ENCODE assay signal across 1 cellular context in the genomic region with DNA sequence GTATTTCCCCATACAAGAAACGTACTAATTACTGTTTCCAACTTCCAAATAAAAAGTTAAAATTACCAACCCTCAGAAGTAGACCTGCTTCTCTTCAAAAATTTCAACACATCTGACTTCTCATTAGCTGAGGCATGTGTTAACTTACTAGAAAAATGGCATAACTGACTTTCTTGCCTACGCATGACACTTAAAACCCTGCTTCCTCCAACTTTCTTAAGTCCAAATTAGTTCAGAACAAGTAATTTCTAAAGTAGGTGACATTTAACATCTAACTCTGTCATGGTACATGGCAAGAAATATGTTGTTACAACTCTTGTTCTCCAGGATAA.
TF ChIP-seq lines count a peak whose summit lies in the region.

No MANE protein-coding gene starts in this region.

TF ChIP-seq in GM12878, 131 proteins besides CTCF, POLR2A, EP300 and RAD21:
- TF ChIP-seq JUNB (IDR thresholded peaks at IDR 0.05) = no peak
- TF ChIP-seq ATF7 (IDR thresholded peaks at IDR 0.05; ENCODE audit: low read depth) = no peak
- TF ChIP-seq IRF4 (IDR thresholded peaks at IDR 0.05; ENCODE audit: low read depth, low read length) = no peak
- no peak for TF ChIP-seq ZNF274 (IDR thresholded peaks at IDR 0.05; ENCODE audit: insufficient read depth, insufficient read length)
- TF ChIP-seq BACH1 (IDR thresholded peaks at IDR 0.05; ENCODE audit: borderline replicate concordance) = no peak
- TF ChIP-seq NFYA (IDR thresholded peaks at IDR 0.05; ENCODE audit: borderline replicate concordance, low read depth, low read length) = no peak
- TF ChIP-seq EED (IDR thresholded peaks at IDR 0.05; ENCODE audit: low read depth) = no peak
- TF ChIP-seq EZH2 (IDR thresholded peaks at IDR 0.05; ENCODE audit: borderline replicate concordance, control insufficient read depth, low read depth, low read length) = no peak
- no peak for TF ChIP-seq RAD51 (IDR thresholded peaks at IDR 0.05)
- TF ChIP-seq NR2F1 (conservative IDR thresholded peaks at IDR 0.05) = no peak
- TF ChIP-seq PAX5 (IDR thresholded peaks at IDR 0.05; ENCODE audit: borderline replicate concordance, low read depth, low read length) = no peak
